ENCODE assay signal across 8 cellular contexts in the genomic region with DNA sequence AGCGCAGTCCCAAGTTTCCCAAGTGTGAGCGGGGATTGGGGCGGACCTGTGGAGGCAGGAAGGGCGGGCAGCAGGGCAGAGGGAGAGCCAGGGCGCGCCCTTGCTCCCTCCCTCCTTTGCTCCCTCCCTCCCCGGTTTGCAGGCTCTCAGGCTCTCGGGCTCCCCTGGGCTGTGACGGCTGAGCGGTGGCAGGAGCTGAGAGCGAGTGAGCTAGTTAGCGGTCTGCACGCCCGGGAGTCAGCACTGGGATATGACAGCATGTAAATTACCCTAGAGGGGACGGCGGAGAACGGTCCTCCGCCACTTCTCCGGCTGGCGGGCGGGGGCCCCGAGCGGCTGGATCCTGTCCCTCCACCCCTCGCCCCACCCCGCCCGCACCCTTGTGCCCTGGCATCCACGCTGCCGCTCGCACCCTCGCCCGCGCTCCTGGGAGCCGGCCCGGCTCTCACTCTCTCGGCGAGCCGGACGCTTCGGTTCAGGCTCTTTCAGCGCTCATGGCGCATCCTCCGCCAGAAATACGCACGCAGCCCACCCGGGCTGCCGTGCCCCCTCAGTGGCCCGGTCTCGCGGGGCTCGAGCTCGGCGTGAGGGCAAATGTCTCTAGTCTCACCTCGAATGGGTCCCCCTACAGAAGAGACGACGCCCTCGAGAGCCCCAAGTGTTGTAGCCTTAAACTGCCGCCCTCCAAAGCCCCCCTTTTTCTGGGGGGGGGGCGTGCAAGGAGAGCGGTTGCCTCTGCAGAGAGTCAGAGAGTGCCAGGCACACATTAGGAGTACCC.
DNase-seq lines count a peak whose midpoint lies in the region; ATAC-seq and TF ChIP-seq lines count a peak whose summit lies in the region.

A gene (minus strand): TSS at position 54 of the 778 bp plus-strand sequence. CDS start 368 bp downstream, outside the sequence.

- ATAC-seq in GM18909 (IDR thresholded peaks at IDR 0.05; ENCODE audit: poor library complexity, unreplicated experiment) = peak; percentile 78
- peak; percentile 81 for ATAC-seq in HG03159 (IDR thresholded peaks at IDR 0.05; ENCODE audit: unreplicated experiment)

- H3K27me3 ChIP-seq in layer of hippocampus (ENCODE audit: control insufficient read depth, insufficient read depth, low read length) = no peaks in the 10 kb centered on the region

- DNase-seq in AG08396 (ENCODE audit: low spot score) = peak; percentile 73
- DNase-seq in NCI-H345 treated with DMSO at 0.1 percent for 48 hours (lab: John Stamatoyannopoulos, UW; ENCODE audit: unreplicated experiment) = peak; percentile 16
- peak; percentile 70 for DNase-seq in activated CD4-positive, alpha-beta T cell treated with anti-CD3 and anti-CD28 coated beads for 48 hours
- peak; percentile 92 for DNase-seq in coronary artery (ENCODE audit: low spot score)
- DNase-seq in stimulated activated CD4-positive, alpha-beta T cell treated with anti-CD3 and anti-CD28 coated beads, Interleukin-15, amount 100 ng/mL, for 48 hours (ENCODE audit: low read depth in 2 of 2) = peak; percentile 30 to 45

- peak within 1 kb of the TSS; percentile 88 to 91 for H3K27ac ChIP-seq in coronary artery
- H3K27ac ChIP-seq in layer of hippocampus (ENCODE audit: low read depth, low read length) = peak within 1 kb of the TSS; percentile 64

- peak within 1 kb of the TSS; percentile 69 for H3K4me3 ChIP-seq in coronary artery

- no peak for TF ChIP-seq CTCF in coronary artery (IDR thresholded peaks at IDR 0.05)

Comparison
In these comparisons a context has a peak if more than half of its experiments do, and no peak if none do; other contexts are left out.
1. Peak in every context shown above with its lines: DNase-seq, ATAC-seq, H3K4me3 ChIP-seq and H3K27ac ChIP-seq.
2. DNase-seq: peak in every context shown above with its lines; median percentile 92 in coronary artery; 73 in AG08396; 70 in activated CD4-positive, alpha-beta T cell treated with anti-CD3 and anti-CD28 coated beads for 48 hours; 38 in stimulated activated CD4-positive, alpha-beta T cell treated with anti-CD3 and anti-CD28 coated beads, Interleukin-15, amount 100 ng/mL, for 48 hours; 16 in NCI-H345 treated with DMSO at 0.1 percent for 48 hours.